ENCODE assay signal across 13 cellular contexts in genomic region chr7:155746188-155746587, GRCh38.
A peak's percentile ranks its signal among the peaks of the same experiment; 100 is the strongest.
DNase-seq lines count a peak whose midpoint lies in the region; ATAC-seq and TF ChIP-seq lines count a peak whose summit lies in the region.
"Had no signal": no experiment of that assay in that cellular context is flagged by ENCODE, and none has a peak within 500 bp of the region (broad histone marks: within the 10 kb centered on the region; RNA-seq: fewer than 3 reads in every experiment).

No MANE protein-coding gene starts in this region.

- H3K9me3 Mint-ChIP-seq in progenitor cell of endocrine pancreas (ENCODE audit: low read depth) = no peaks in the 10 kb centered on the region

- no peaks in the 10 kb centered on the region for H3K27me3 ChIP-seq in SU-DHL-6 (ENCODE audit: low read length)
- no peaks in the 10 kb centered on the region for H3K27me3 ChIP-seq in right atrium auricular region
- H3K27me3 ChIP-seq: SJSA1 had no signal

- no peak overlapping the region for H3K4me3 Mint-ChIP-seq in progenitor cell of endocrine pancreas (ENCODE audit: low read depth)

- no peaks in the 10 kb centered on the region for H3K9me3 ChIP-seq in SU-DHL-6 (ENCODE audit: insufficient read depth, low read length)
- H3K9me3 ChIP-seq in right atrium auricular region = no peaks in the 10 kb centered on the region
- H3K9me3 ChIP-seq: SJSA1, thoracic aorta had no signal

- intact Hi-C loops in Right ventricle myocardium inferior (cut with DNase I) = no loop called here

- no peak overlapping the region for H3K27ac Mint-ChIP-seq in progenitor cell of endocrine pancreas

- no peaks in the 10 kb centered on the region for H3K4me1 ChIP-seq in right atrium auricular region
- H3K4me1 ChIP-seq: SJSA1 had no signal

- H2AFZ ChIP-seq in SU-DHL-6 (ENCODE audit: low read depth, low read length, severe bottlenecking) = no peak overlapping the region

- H3K36me3 ChIP-seq in SU-DHL-6 (ENCODE audit: low read length) (peaks cover 42% of the 10 kb centered on the region), right atrium auricular region (peaks cover 41% of the 10 kb centered on the region)

- H3K27ac ChIP-seq in SU-DHL-6 (ENCODE audit: low read depth, low read length) = peak overlapping the region; percentile 82
- H3K27ac ChIP-seq in right atrium auricular region = no peak overlapping the region
- H3K27ac ChIP-seq: SJSA1, thoracic aorta had no signal

- H3K79me2 ChIP-seq in SU-DHL-6 (ENCODE audit: insufficient read depth, low read length) = peaks cover 67% of the 10 kb centered on the region

- H3K4me2 ChIP-seq in SU-DHL-6 (ENCODE audit: low read depth, low read length, poor library complexity, severe bottlenecking) = peak overlapping the region; percentile 33

- no peak overlapping the region for H3K9ac ChIP-seq in SU-DHL-6 (ENCODE audit: low read length)

- H3F3A ChIP-seq in SU-DHL-6 (ENCODE audit: insufficient read depth) = peaks cover 10% of the 10 kb centered on the region; the same call in 1 of the 2 replicates

- H4K20me1 ChIP-seq in SU-DHL-6 (ENCODE audit: low read depth, low read length) = 0 out of 2 replicates have a peak, but pooled peaks cover 10% of the 10 kb centered on the region

- no peaks in the 10 kb centered on the region for H3K9me2 ChIP-seq in SU-DHL-6 (replicated peaks; ENCODE audit: insufficient read depth, low read length)

- H3K4me1 Mint-ChIP-seq in progenitor cell of endocrine pancreas (ENCODE audit: low read depth) = peaks cover 19% of the 10 kb centered on the region

- H3K36me3 Mint-ChIP-seq in progenitor cell of endocrine pancreas (ENCODE audit: insufficient read depth) = peaks cover 43% of the 10 kb centered on the region

- no peak for TF ChIP-seq CTCF in SU-DHL-6 (IDR thresholded peaks at IDR 0.05; ENCODE audit: insufficient read depth, low read length, poor library complexity, severe bottlenecking)
- TF ChIP-seq CTCF in progenitor cell of endocrine pancreas (IDR thresholded peaks at IDR 0.05; ENCODE audit: unreplicated experiment) = no peak
- no peak for TF ChIP-seq CTCF in right atrium auricular region (IDR thresholded peaks at IDR 0.05)

- H3K27me3 Mint-ChIP-seq in progenitor cell of endocrine pancreas = peaks cover 9% of the 10 kb centered on the region

- peak; percentile 46 for ATAC-seq in GM18867 (IDR thresholded peaks at IDR 0.05; ENCODE audit: unreplicated experiment)
- ATAC-seq in GM19468 (IDR thresholded peaks at IDR 0.05; ENCODE audit: extremely low read depth, unreplicated experiment) = peak; percentile 64
- ATAC-seq in HG02943 (IDR thresholded peaks at IDR 0.05; ENCODE audit: low read depth, unreplicated experiment) = peak; percentile 56
- no peak for ATAC-seq in Right ventricle myocardium inferior

- DNase-seq in T-helper 9 cell (no peak), progenitor cell of endocrine pancreas (ENCODE audit: low spot score, unreplicated experiment) (no peak), right atrium auricular region (ENCODE audit: low spot score) (no peak), Right ventricle myocardium inferior (ENCODE audit: missing footprints) (no peak)
- DNase-seq: COR-L47; stimulated activated CD4-positive, alpha-beta T cell treated with anti-CD3 and anti-CD28 coated beads, Interleukin-4, amount 100 ng/mL, for 1 hour had no signal

- H3K4me3 ChIP-seq in SU-DHL-6 (ENCODE audit: insufficient read depth, low read length, poor library complexity, severe bottlenecking) (no peak overlapping the region), right atrium auricular region (no peak overlapping the region)
- H3K4me3 ChIP-seq: lung, SJSA1, thoracic aorta had no signal
